Comparison of ENCODE assay signal across 12 cellular contexts in genomic region chr9:19998823-19999455, GRCh38.
A peak's percentile ranks its signal among the peaks of the same experiment; 100 is the strongest.
DNase-seq lines count a peak whose midpoint lies in the region; ATAC-seq lines count a peak whose summit lies in the region.
"Had no signal": no experiment of that assay in that cellular context is flagged by ENCODE, and none has a peak within 500 bp of the region (broad histone marks: within the 10 kb centered on the region; RNA-seq: fewer than 3 reads in every experiment).

No MANE protein-coding gene starts in this region.

- no peaks in the 10 kb centered on the region for H3K9me3 Mint-ChIP-seq in activated T-cell treated with anti-CD3 and anti-CD28 coated beads, Interleukin-2, amount 50 U/mL, for 4 hours
- H3K9me3 Mint-ChIP-seq in activated naive CD4-positive, alpha-beta T cell treated with anti-CD3 and anti-CD28 coated beads, Interleukin-2, amount 50 U/mL, for 72 hours, result peaks cover 15 to 20% of the 10 kb centered on the region in 2 donors
- H3K9me3 Mint-ChIP-seq in stimulated activated naive B cell treated with anti-CD40 and anti-IgM and Interleukin-4, amounts not matched to agents 10 μg/mL and 1 μg/mL and 100 μg/mL, for 72 hours, result peaks cover 0 to 7% of the 10 kb centered on the region in 2 donors

- H3K27ac Mint-ChIP-seq in activated naive CD4-positive, alpha-beta T cell treated with anti-CD3 and anti-CD28 coated beads, Interleukin-2, amount 50 U/mL, for 72 hours, result peak overlapping the region; percentile 95 to 98
- H3K27ac Mint-ChIP-seq in stimulated activated naive B cell treated with anti-CD40 and anti-IgM and Interleukin-4, amounts not matched to agents 10 μg/mL and 1 μg/mL and 100 μg/mL, for 72 hours, result peak overlapping the region; percentile 60
- H3K27ac Mint-ChIP-seq: dendritic cell treated with granulocyte-macrophage colony-stimulating factor and Interleukin-4, amounts not matched to agents 40 ng/mL and 50 ng/mL, for 4 days had no signal

- no peaks in the 10 kb centered on the region for H3K27me3 Mint-ChIP-seq in activated T-cell treated with anti-CD3 and anti-CD28 coated beads, Interleukin-2, amount 50 U/mL, for 4 hours (ENCODE audit: low read depth)
- peaks cover 0 to under 1% of the 10 kb centered on the region in 2 donors for H3K27me3 Mint-ChIP-seq in stimulated activated naive B cell treated with anti-CD40 and anti-IgM and Interleukin-4, amounts not matched to agents 10 μg/mL and 1 μg/mL and 100 μg/mL, for 72 hours
- H3K27me3 Mint-ChIP-seq: dendritic cell treated with granulocyte-macrophage colony-stimulating factor and Interleukin-4, amounts not matched to agents 40 ng/mL and 50 ng/mL, for 4 days had no signal

- peak overlapping the region; percentile 46 for H3K4me3 Mint-ChIP-seq in activated T-cell treated with anti-CD3 and anti-CD28 coated beads, Interleukin-2, amount 50 U/mL, for 4 hours
- H3K4me3 Mint-ChIP-seq in stimulated activated naive B cell treated with anti-CD40 and anti-IgM and Interleukin-4, amounts not matched to agents 10 μg/mL and 1 μg/mL and 100 μg/mL, for 72 hours, result no peak overlapping the region
- H3K4me3 Mint-ChIP-seq: dendritic cell treated with granulocyte-macrophage colony-stimulating factor and Interleukin-4, amounts not matched to agents 40 ng/mL and 50 ng/mL, for 4 days had no signal

- DNase-seq in activated T-cell treated with anti-CD3 and anti-CD28 coated beads, Interleukin-2, amount 50 U/mL, for 4 hours, result no peak
- DNase-seq in activated T-cell treated with anti-CD3 and anti-CD28 coated beads, Interleukin-2, amount 50 U/mL, for 1 hour, result no peak
- peak in 1 of 2 donors; percentile 40 for DNase-seq in activated naive CD4-positive, alpha-beta T cell treated with anti-CD3 and anti-CD28 coated beads, Interleukin-2, amount 50 U/mL, for 72 hours (ENCODE audit: low spot score in 2 of 2)
- no peak for DNase-seq in stimulated activated naive B cell treated with anti-CD40 and anti-IgM and Interleukin-4, amounts not matched to agents 10 μg/mL and 1 μg/mL and 100 μg/mL, for 72 hours
- DNase-seq in NCI-H1436 (lab: John Stamatoyannopoulos, UW) (no peak), SK-N-DZ (ENCODE audit: low spot score) (no peak), RPMI8226 (no peak)
- DNase-seq: BE2C, H7, NCI-H1092 had no signal

- ATAC-seq in activated T-cell treated with anti-CD3 and anti-CD28 coated beads, Interleukin-2, amount 50 U/mL, for 4 hours, result peak in 1 of 2 donors; percentile 14
- peak; percentile 38 for ATAC-seq in HG02870 (IDR thresholded peaks at IDR 0.05; ENCODE audit: unreplicated experiment)
- ATAC-seq in activated naive CD4-positive, alpha-beta T cell treated with anti-CD3 and anti-CD28 coated beads, Interleukin-2, amount 50 U/mL, for 72 hours, result peak; percentile 30 to 56
- ATAC-seq in stimulated activated naive B cell treated with anti-CD40 and anti-IgM and Interleukin-4, amounts not matched to agents 10 μg/mL and 1 μg/mL and 100 μg/mL, for 72 hours (replicated peaks), result peak; percentile 56 to 71

- peaks cover 4% of the 10 kb centered on the region for H3K36me3 Mint-ChIP-seq in activated T-cell treated with anti-CD3 and anti-CD28 coated beads, Interleukin-2, amount 50 U/mL, for 4 hours (ENCODE audit: insufficient read depth)
- peaks cover 22% of the 10 kb centered on the region in 2 donors for H3K36me3 Mint-ChIP-seq in activated naive CD4-positive, alpha-beta T cell treated with anti-CD3 and anti-CD28 coated beads, Interleukin-2, amount 50 U/mL, for 72 hours
- H3K36me3 Mint-ChIP-seq in stimulated activated naive B cell treated with anti-CD40 and anti-IgM and Interleukin-4, amounts not matched to agents 10 μg/mL and 1 μg/mL and 100 μg/mL, for 72 hours, result peaks cover 1 to 11% of the 10 kb centered on the region in 2 donors

- H3K4me1 Mint-ChIP-seq in activated T-cell treated with anti-CD3 and anti-CD28 coated beads, Interleukin-2, amount 50 U/mL, for 4 hours (ENCODE audit: low read depth), result peaks cover 33% of the 10 kb centered on the region
- H3K4me1 Mint-ChIP-seq in stimulated activated naive B cell treated with anti-CD40 and anti-IgM and Interleukin-4, amounts not matched to agents 10 μg/mL and 1 μg/mL and 100 μg/mL, for 72 hours, result peaks cover 8 to 15% of the 10 kb centered on the region in 2 donors
